ENCODE assay signal across 22 cellular contexts in the genomic region with DNA sequence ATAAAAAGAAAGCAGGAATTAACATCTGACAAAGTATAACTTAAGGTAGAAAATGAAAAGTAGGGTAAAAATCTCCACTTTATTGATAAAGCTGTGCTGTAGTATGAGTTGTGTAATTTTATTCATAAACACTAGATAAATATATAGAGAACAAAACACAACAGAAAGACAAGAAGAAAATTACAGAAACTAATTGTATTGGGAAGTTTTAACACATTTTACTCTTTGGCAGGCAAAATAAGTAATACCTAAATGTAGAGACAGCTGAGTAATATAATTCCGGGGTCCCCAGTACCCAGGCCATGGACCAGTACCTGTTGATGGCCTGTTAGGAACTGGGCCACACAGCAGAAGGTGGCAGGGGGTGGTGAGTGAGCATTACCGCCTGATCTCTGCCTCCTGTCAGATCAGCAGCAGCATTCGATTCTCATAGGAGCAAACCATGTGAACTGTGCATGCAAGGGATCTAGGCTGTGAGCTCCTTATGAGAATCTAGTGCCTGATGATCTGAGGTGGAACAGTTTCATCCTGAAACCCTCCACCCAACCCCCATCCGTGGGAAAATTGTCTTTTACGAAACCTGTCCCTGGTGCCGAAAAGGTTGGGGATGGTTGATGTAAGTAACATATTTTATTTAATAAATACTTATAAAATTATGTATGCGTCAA.
"Had no signal": no experiment of that assay in that cellular context is flagged by ENCODE, and none has a peak within 500 bp of the region (broad histone marks: within the 10 kb centered on the region; RNA-seq: fewer than 3 reads in every experiment).

No MANE protein-coding gene starts in this region.

- ATAC-seq: activated CD8-positive, alpha-beta memory T cell treated with anti-CD3 and anti-CD28 coated beads, Interleukin-2, amount 10 ng/mL, durations not matched to agents 7 days and 5 days; left cardiac atrium; naive thymus-derived CD4-positive, alpha-beta T cell had no signal

- H3K36me3 ChIP-seq: neural progenitor cell, prostate gland, right atrium auricular region, tibial artery had no signal

- DNase-seq: activated B cell treated with CpG ODN at 0.5 μM for 24 hours; activated CD4-positive, alpha-beta memory T cell treated with anti-CD3 and anti-CD28 coated beads, Interleukin-2, amount 10 ng/mL, durations not matched to agents 7 days and 5 days; activated CD4-positive, alpha-beta T cell treated with anti-CD3 and anti-CD28 coated beads for 48 hours; activated CD8-positive, alpha-beta memory T cell treated with anti-CD3 and anti-CD28 coated beads, Interleukin-2, amount 10 ng/mL, durations not matched to agents 7 days and 5 days; activated naive CD4-positive, alpha-beta T cell treated with Interleukin-2 at 50 U/mL for 16 hours; activated naive CD8-positive, alpha-beta T cell treated with anti-CD3 and anti-CD28 coated beads, Interleukin-2, amount 10 ng/mL, durations not matched to agents 7 days and 5 days; amygdala; dorsolateral prefrontal cortex; foreskin fibroblast; hippocampal formation; left cardiac atrium; mesendoderm; naive thymus-derived CD4-positive, alpha-beta T cell; stimulated activated CD4-positive, alpha-beta T cell treated with anti-CD3 and anti-CD28 coated beads, Interleukin-12 subunit alpha, Interleukin-12 subunit beta, amount 100 ng/mL, for 4 hours; stimulated activated CD4-positive, alpha-beta T cell treated with anti-CD3 and anti-CD28 coated beads, Interleukin-1b, Interleukin-23, amount 100 ng/mL, for 48 hours; stimulated activated CD8-positive, alpha-beta memory T cell treated with anti-CD3 and anti-CD28 coated beads, Interleukin-4, amount 100 ng/mL, for 48 hours; stimulated activated naive CD4-positive, alpha-beta T cell treated with Interleukin-2 at 50 U/mL for 16 hours; substantia nigra; tibial artery had no signal

- H3K4me3 ChIP-seq: dorsolateral prefrontal cortex, neural progenitor cell, prostate gland, right atrium auricular region, tibial artery had no signal

- H3K27me3 ChIP-seq: dorsolateral prefrontal cortex, neural progenitor cell, right atrium auricular region, tibial artery had no signal
